In the genomic region with DNA sequence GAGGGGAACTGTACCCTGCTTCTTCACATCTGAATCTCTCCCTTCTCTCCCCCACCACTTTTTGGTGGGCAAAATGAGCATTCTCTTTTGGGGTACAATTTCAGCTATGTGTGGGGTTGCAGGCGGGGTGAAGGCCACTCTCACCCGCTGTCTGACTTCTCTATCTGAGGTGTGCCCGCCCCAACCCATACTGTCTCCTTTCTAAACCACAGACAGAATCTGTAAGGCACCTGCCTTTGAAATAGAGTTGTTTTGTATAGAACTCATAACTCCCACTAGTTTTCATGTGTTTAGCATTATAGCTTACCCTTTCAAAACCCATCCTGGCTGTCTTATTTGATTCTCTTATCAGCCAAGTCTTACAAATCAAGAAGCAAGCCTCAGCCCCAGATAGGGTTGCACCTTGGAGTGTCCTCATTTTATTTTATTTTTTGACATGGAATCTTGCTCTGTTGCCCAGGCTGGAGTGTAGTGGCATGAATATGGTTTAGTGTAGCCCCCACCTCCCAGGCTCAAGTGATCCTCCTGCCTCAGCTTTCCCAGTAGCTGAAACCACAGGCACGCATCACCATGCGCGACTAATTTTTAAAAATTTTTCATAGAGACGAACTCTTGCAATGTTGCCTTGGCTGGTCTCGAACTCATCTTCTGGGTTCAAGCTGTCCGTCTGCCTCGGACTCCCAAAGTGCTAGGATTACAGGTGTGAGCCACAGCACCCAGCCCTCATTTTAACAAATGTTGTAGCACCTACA, we compare ENCODE assay signal across 8 cellular contexts. TPM values are rescaled to one million over a fixed set of nuclear protein-coding genes. Genes with fewer than 3 reads are reported as not detected.
DNase-seq lines count a peak whose midpoint lies in the region; ATAC-seq, FAIRE-seq and TF ChIP-seq lines count a peak whose summit lies in the region.

No MANE protein-coding gene starts in this region.

- DNase-seq in GM19239 (ENCODE audit: insufficient read length, low spot score) (no peak), OCI-M1 (lab: John Stamatoyannopoulos, UW) (peak; percentile 40), gastrocnemius medialis (no peak), NCI-H526 (lab: John Stamatoyannopoulos, UW) (no peak), NCI-H510A treated with DMSO at 0.1 percent for 48 hours (lab: John Stamatoyannopoulos, UW) (no peak), iPS-NIHi7 (ENCODE audit: extremely low spot score) (no peak)

- peaks cover 65 to 88% of the 10 kb centered on the region in 2 donors for H3K4me1 ChIP-seq in gastrocnemius medialis

- in situ Hi-C loops in gastrocnemius medialis (cut with MboI; ENCODE audit: low sequenced_read_pairs in 4 of 4): no loop called here

- H3K36me3 ChIP-seq in gastrocnemius medialis: no peaks in the 10 kb centered on the region

- intact Hi-C loops in gastrocnemius medialis (cut with DNase I; ENCODE audit: low total_unique reads): no loop called here

- FAIRE-seq in GM19239 (lab: Jason Lieb, UNC): peak; percentile 62

- no peak for ATAC-seq in gastrocnemius medialis
- no peak for ATAC-seq in HG03025 (IDR thresholded peaks at IDR 0.05; ENCODE audit: low FRiP score, unreplicated experiment)

- TF ChIP-seq POLR2A in gastrocnemius medialis (IDR thresholded peaks at IDR 0.05): no peak

- no peaks in the 10 kb centered on the region for H3K27me3 ChIP-seq in gastrocnemius medialis

- no peak for TF ChIP-seq CTCF in gastrocnemius medialis (IDR thresholded peaks at IDR 0.05 in 4 of 5, conservative IDR thresholded peaks at IDR 0.05 in 1 of 5)

- H3K4me3 ChIP-seq in gastrocnemius medialis: peak overlapping the region in 2 of 4 donors; percentile 10 to 33

- no peaks in the 10 kb centered on the region for H3K9me3 ChIP-seq in gastrocnemius medialis

- peak overlapping the region; percentile 95 for H3K27ac ChIP-seq in cingulate gyrus (ENCODE audit: low read depth, low read length)
- H3K27ac ChIP-seq in gastrocnemius medialis: peak overlapping the region; percentile 68 to 95 (median 88)

RNA-seq across cellular contexts. Expression of a gene that starts 11.9 kb away (rescaled TPM):
- total RNA-seq in gastrocnemius medialis: 10 to 100 TPM; 22.6 to 29.3 (median 26.9) TPM

RNA-seq across cellular contexts. Expression of a gene that starts 57.7 kb away (rescaled TPM):
- total RNA-seq in gastrocnemius medialis: 10 to 100 TPM; 19.0 to 29.2 (median 22.5) TPM
